14 cellular contexts compared by ENCODE assay signal in the genomic region with DNA sequence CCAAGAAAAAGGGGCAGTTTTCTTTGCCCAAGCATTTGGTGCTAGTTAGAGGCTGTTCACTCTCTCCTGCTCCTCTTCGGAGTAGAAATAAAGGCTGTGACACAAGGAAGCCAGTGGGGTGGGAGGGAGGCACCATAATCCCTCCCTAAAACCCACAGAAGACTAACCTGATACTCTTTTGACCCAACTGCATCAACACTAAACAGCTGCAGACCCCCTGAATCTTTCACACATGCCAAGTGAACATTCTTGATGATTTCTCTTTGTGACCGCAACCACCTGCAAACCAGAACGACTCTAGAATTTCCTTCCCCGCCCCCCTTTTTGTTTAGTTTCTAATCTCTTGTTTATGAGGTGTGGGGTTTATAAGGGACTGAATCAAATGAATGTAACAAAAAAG.
DNase-seq lines count a peak whose midpoint lies in the region; ATAC-seq and TF ChIP-seq lines count a peak whose summit lies in the region.
"Had no signal": no experiment of that assay in that cellular context is flagged by ENCODE, and none has a peak within 500 bp of the region (broad histone marks: within the 10 kb centered on the region; RNA-seq: fewer than 3 reads in every experiment).

No MANE protein-coding gene starts in this region.

- H3K4me1 ChIP-seq in CD8-positive, alpha-beta T cell (ENCODE audit: insufficient read depth, low read length) = peaks cover 4% of the 10 kb centered on the region
- H3K4me1 ChIP-seq in testis = peaks cover 3% of the 10 kb centered on the region
- no peaks in the 10 kb centered on the region for H3K4me1 ChIP-seq in colonic mucosa

- no peaks in the 10 kb centered on the region for H3K27me3 ChIP-seq in CD8-positive, alpha-beta T cell (ENCODE audit: insufficient read depth, low read length)
- H3K27me3 ChIP-seq in testis = no peaks in the 10 kb centered on the region
- H3K27me3 ChIP-seq in colonic mucosa = no peaks in the 10 kb centered on the region

- 77 to 85% methylated on average over 4 of the region's 4 CpGs for WGBS in testis, 2 donors

- no peak overlapping the region for H3K4me3 ChIP-seq in CD8-positive, alpha-beta T cell (ENCODE audit: low read depth, low read length)
- H3K4me3 ChIP-seq in testis (no peak overlapping the region), colonic mucosa (no peak overlapping the region)

- no peak overlapping the region for H3K9ac ChIP-seq in colonic mucosa (ENCODE audit: low read depth in 2 of 2, low read length in 2 of 2)

- H3K36me3 Mint-ChIP-seq in CD8-positive, alpha-beta T cell = peaks cover 22% of the 10 kb centered on the region
- H3K36me3 Mint-ChIP-seq in activated naive CD8-positive, alpha-beta T cell treated with anti-CD3 and anti-CD28 coated beads, Interleukin-2, amount 50 U/mL, for 24 hours (ENCODE audit: low read depth) = peaks cover 28% of the 10 kb centered on the region

- H3K27ac Mint-ChIP-seq in CD8-positive, alpha-beta T cell = no peak overlapping the region
- H3K27ac Mint-ChIP-seq in activated naive CD8-positive, alpha-beta T cell treated with anti-CD3 and anti-CD28 coated beads, Interleukin-2, amount 50 U/mL, for 24 hours = peak overlapping the region; percentile 25
- H3K27ac Mint-ChIP-seq: CD4-positive, CD25-positive, alpha-beta regulatory T cell had no signal

- TF ChIP-seq POLR2A in GM18505 (IDR thresholded peaks at IDR 0.05; ENCODE audit: borderline replicate concordance, extremely low read depth, insufficient read depth, insufficient read length) (no peak), testis (IDR thresholded peaks at IDR 0.05) (no peak)

- peak overlapping the region; percentile 42 for H3K4me3 Mint-ChIP-seq in CD8-positive, alpha-beta T cell
- H3K4me3 Mint-ChIP-seq in activated naive CD8-positive, alpha-beta T cell treated with anti-CD3 and anti-CD28 coated beads, Interleukin-2, amount 50 U/mL, for 24 hours = no peak overlapping the region
- H3K4me3 Mint-ChIP-seq: CD4-positive, CD25-positive, alpha-beta regulatory T cell had no signal

- intact Hi-C loops in CD8-positive, alpha-beta T cell (cut with DNase I, micrococcal nuclease) = no loop called here
- intact Hi-C loops in testis (cut with DNase I; ENCODE audit: low total_unique reads) = no loop called here
- intact Hi-C loops in colonic mucosa (cut with DNase I) = no loop called here
- intact Hi-C loops in Right ventricle myocardium superior (cut with DNase I) = no loop called here

- peak in 1 of 7 experiments; percentile 19 for DNase-seq in CD8-positive, alpha-beta T cell
- no peak for DNase-seq in activated naive CD8-positive, alpha-beta T cell treated with anti-CD3 and anti-CD28 coated beads, Interleukin-2, amount 50 U/mL, for 24 hours
- no peak for DNase-seq in testis
- DNase-seq in colonic mucosa = no peak
- no peak for DNase-seq in NCI-H2227 treated with DMSO at 0.1 percent for 48 hours (lab: John Stamatoyannopoulos, UW)
- no peak for DNase-seq in Right ventricle myocardium superior
- DNase-seq: CD4-positive, CD25-positive, alpha-beta regulatory T cell; HCEC 1CT; NCI-H2029 treated with DMSO at 0.1 percent for 48 hours; NCI-H748 treated with DMSO at 0.1 percent for 48 hours; T1000; trophoblast cell had no signal

- no peaks in the 10 kb centered on the region for H3K9me3 Mint-ChIP-seq in CD8-positive, alpha-beta T cell
- no peaks in the 10 kb centered on the region for H3K9me3 Mint-ChIP-seq in activated naive CD8-positive, alpha-beta T cell treated with anti-CD3 and anti-CD28 coated beads, Interleukin-2, amount 50 U/mL, for 24 hours
- H3K9me3 Mint-ChIP-seq: CD4-positive, CD25-positive, alpha-beta regulatory T cell had no signal

- ATAC-seq in CD8-positive, alpha-beta T cell = peak; percentile 51
- ATAC-seq in GM18505 (IDR thresholded peaks at IDR 0.05; ENCODE audit: unreplicated experiment) = peak; percentile 43
- ATAC-seq in HG03139 (IDR thresholded peaks at IDR 0.05; ENCODE audit: unreplicated experiment) = peak; percentile 55
- peak; percentile 45 for ATAC-seq in activated naive CD8-positive, alpha-beta T cell treated with anti-CD3 and anti-CD28 coated beads, Interleukin-2, amount 50 U/mL, for 24 hours
- ATAC-seq in Right ventricle myocardium superior (ENCODE audit: poor library complexity) = no peak

- no peaks in the 10 kb centered on the region for H3K9me3 ChIP-seq in CD8-positive, alpha-beta T cell (ENCODE audit: low read length)
- H3K9me3 ChIP-seq in testis = no peaks in the 10 kb centered on the region
- no peaks in the 10 kb centered on the region for H3K9me3 ChIP-seq in colonic mucosa

- TF ChIP-seq CTCF in CD8-positive, alpha-beta T cell (IDR thresholded peaks at IDR 0.05) = no peak
- TF ChIP-seq CTCF in testis (IDR thresholded peaks at IDR 0.05) (no peak), colonic mucosa (IDR thresholded peaks at IDR 0.05) (no peak)

- H3K27me3 Mint-ChIP-seq in CD8-positive, alpha-beta T cell (ENCODE audit: low read depth) = no peaks in the 10 kb centered on the region
- no peaks in the 10 kb centered on the region for H3K27me3 Mint-ChIP-seq in activated naive CD8-positive, alpha-beta T cell treated with anti-CD3 and anti-CD28 coated beads, Interleukin-2, amount 50 U/mL, for 24 hours

- H3K4me1 Mint-ChIP-seq in CD8-positive, alpha-beta T cell (ENCODE audit: low read depth) = peaks cover 16% of the 10 kb centered on the region
- H3K4me1 Mint-ChIP-seq in activated naive CD8-positive, alpha-beta T cell treated with anti-CD3 and anti-CD28 coated beads, Interleukin-2, amount 50 U/mL, for 24 hours = peaks cover 23% of the 10 kb centered on the region

- no peaks in the 10 kb centered on the region for H3K36me3 ChIP-seq in CD8-positive, alpha-beta T cell (ENCODE audit: insufficient read depth, low read length)
- no peaks in the 10 kb centered on the region for H3K36me3 ChIP-seq in testis (ENCODE audit: low read depth, missing control alignments)
- H3K36me3 ChIP-seq in colonic mucosa = peaks cover 3% of the 10 kb centered on the region

- CTCF ChIA-PET in CD8-positive, alpha-beta T cell (lab: Charles Lee) = no interaction called here

- POLR2A ChIA-PET in CD8-positive, alpha-beta T cell (lab: Charles Lee) = no interaction called here

- no peak overlapping the region for H3K27ac ChIP-seq in CD8-positive, alpha-beta T cell (ENCODE audit: low read depth, low read length)
- H3K27ac ChIP-seq in testis = no peak overlapping the region
- H3K27ac ChIP-seq in colonic mucosa = no peak overlapping the region
